ENCODE assay signal across 8 cellular contexts in the genomic region with DNA sequence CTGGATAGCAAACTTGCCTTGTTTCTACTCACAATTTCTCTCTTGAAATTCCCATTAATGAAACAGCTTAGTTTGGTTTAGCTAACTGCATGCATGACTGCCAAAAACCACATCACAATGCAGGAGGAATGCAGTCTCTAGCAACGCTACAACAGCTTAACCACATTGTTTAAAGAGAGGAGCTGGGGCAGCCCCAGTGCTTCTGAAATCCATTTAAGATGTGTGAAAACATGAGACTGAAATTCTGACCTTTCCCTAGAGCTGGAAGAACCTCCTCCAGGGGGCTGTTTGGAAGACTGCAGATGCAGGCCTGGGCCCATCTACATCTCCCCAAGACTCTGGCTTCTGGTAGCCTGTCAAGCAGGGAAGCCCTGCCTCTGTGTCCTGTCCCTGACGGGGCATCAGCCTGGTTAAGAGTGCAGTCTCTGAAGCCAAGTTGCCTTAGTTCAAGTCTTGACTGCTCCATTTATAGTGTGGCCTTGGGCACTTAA.
A peak's percentile ranks its signal among the peaks of the same experiment; 100 is the strongest.
DNase-seq lines count a peak whose midpoint lies in the region; ATAC-seq and TF ChIP-seq lines count a peak whose summit lies in the region.

No MANE protein-coding gene starts in this region.

- peak; percentile 56 for DNase-seq in epithelial cell of prostate (ENCODE audit: low read depth, low spot score)
- peak; percentile 94 for DNase-seq in retinal pigment epithelial cell (ENCODE audit: low read depth)
- DNase-seq in superior temporal gyrus (ENCODE audit: extremely low spot score) = no peak
- DNase-seq in activated T-cell treated with anti-CD3 and anti-CD28 coated beads, Interleukin-2, amount 50 U/mL, for 48 hours = no peak
- DNase-seq in pons (ENCODE audit: low spot score) = no peak

- H3K4me3 ChIP-seq in KMS-11 (IDR thresholded peaks at IDR 0.05; ENCODE audit: insufficient read depth, low read depth, low read length) = no peak overlapping the region
- H3K4me3 ChIP-seq in retinal pigment epithelial cell (ENCODE audit: low read length) = no peak overlapping the region

- no peak for TF ChIP-seq CTCF in KMS-11 (conservative IDR thresholded peaks at IDR 0.05; ENCODE audit: low read depth, low read length)
- peak; percentile 26 for TF ChIP-seq CTCF in retinal pigment epithelial cell (conservative IDR thresholded peaks at IDR 0.05; ENCODE audit: low read depth, low read length)

- H3K4me2 ChIP-seq in KMS-11 = peak overlapping the region; percentile 80

- no peaks in the 10 kb centered on the region for H3K27me3 ChIP-seq in KMS-11 (ENCODE audit: insufficient read depth, low read depth)

- no peaks in the 10 kb centered on the region for H3K79me2 ChIP-seq in KMS-11 (ENCODE audit: insufficient read depth, low read depth)

- H3K27ac ChIP-seq in KMS-11 (peak overlapping the region; percentile 32; the same call in 1 of the 2 replicates), epithelial cell of prostate (no peak overlapping the region)

- H3K4me1 ChIP-seq in KMS-11 (ENCODE audit: low read depth, poor library complexity, severe bottlenecking) = peaks cover 52% of the 10 kb centered on the region

- no peaks in the 10 kb centered on the region for H4K20me1 ChIP-seq in KMS-11 (ENCODE audit: insufficient read depth)

- no peak overlapping the region for H3K9ac ChIP-seq in KMS-11

- ATAC-seq in GM18502 (IDR thresholded peaks at IDR 0.05; ENCODE audit: poor library complexity, unreplicated experiment) (peak; percentile 43), HG02642 (IDR thresholded peaks at IDR 0.05; ENCODE audit: poor library complexity, unreplicated experiment) (no peak)

- H3K36me3 ChIP-seq in KMS-11 (ENCODE audit: insufficient read depth) = no peaks in the 10 kb centered on the region

- no peak overlapping the region for H2AFZ ChIP-seq in KMS-11 (ENCODE audit: low read depth)

Comparison
In these comparisons a context has a peak if more than half of its experiments do, and no peak if none do; other contexts are left out.
1. DNase-seq: peak in epithelial cell of prostate (single experiment) and retinal pigment epithelial cell (single experiment); none in superior temporal gyrus (single experiment), activated T-cell treated with anti-CD3 and anti-CD28 coated beads, Interleukin-2, amount 50 U/mL, for 48 hours (0 of 2) and pons (single experiment).